In the genomic region with DNA sequence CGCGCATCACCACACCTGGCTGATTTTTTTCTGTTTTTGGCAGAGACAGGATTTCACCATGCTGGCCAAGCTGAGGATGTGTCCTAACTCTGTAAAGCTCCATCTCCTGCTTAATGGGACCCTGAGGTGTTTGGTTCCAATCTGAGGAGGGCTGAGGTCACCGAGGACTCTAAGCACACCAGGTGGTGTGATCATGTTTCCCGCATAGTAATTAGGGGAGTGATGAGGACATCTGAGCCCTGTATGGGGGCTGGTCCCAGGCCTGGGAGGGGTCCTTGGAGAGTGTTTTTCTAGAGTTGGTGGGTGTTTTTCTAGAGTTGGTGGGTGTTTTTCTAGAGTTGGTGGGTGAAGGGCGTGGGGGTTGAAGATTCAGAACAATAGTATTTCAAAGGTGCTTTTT, we compare ENCODE assay signal across 12 cellular contexts. TPM values are rescaled to one million over a fixed set of nuclear protein-coding genes. Genes with fewer than 3 reads are reported as not detected.
DNase-seq lines count a peak whose midpoint lies in the region; TF ChIP-seq lines count a peak whose summit lies in the region.
"Had no signal": no experiment of that assay in that cellular context is flagged by ENCODE, and none has a peak within 500 bp of the region (broad histone marks: within the 10 kb centered on the region; RNA-seq: fewer than 3 reads in every experiment).

No MANE protein-coding gene starts in this region.

- H3K9me3 Mint-ChIP-seq in brain = peaks cover 0 to 4% (median 0%) of the 10 kb centered on the region in 5 experiments
- H3K9me3 Mint-ChIP-seq: natural killer cell treated with Interleukin-12 subunit alpha and Interleukin-12 subunit beta and Interleukin-15 and Interleukin-18, amount 100 ng/mL, for 72 hours had no signal

- peaks cover 15% of the 10 kb centered on the region for H3K27me3 Mint-ChIP-seq in brain

- H3K9ac ChIP-seq in trophoblast cell (ENCODE audit: low read length) = peak overlapping the region; percentile 31

- peak overlapping the region; percentile 87 for H2BK120ac ChIP-seq in trophoblast cell (ENCODE audit: insufficient read depth, low read length, poor library complexity)

- in situ Hi-C loops in GM13976 (cut with MboI; ENCODE audit: low sequenced_read_pairs, unreplicated experiment) = no loop called here

- peak overlapping the region; percentile 65 for H4K8ac ChIP-seq in trophoblast cell (ENCODE audit: low read depth, low read length)

- H3K79me1 ChIP-seq in trophoblast cell (ENCODE audit: low read length) = peaks cover 41% of the 10 kb centered on the region

- H2BK5ac ChIP-seq in trophoblast cell (ENCODE audit: low read depth, low read length, poor library complexity) = peak overlapping the region; percentile 58

- peaks cover 10 to 12% of the 10 kb centered on the region in 2 experiments for H3K36me3 ChIP-seq in trophoblast cell (ENCODE audit: control insufficient read depth in 1 of 2, insufficient read depth in 2 of 2, low read length in 2 of 2)
- H3K36me3 ChIP-seq: SJCRH30 had no signal

- H3K18ac ChIP-seq in trophoblast cell (ENCODE audit: low read length) = peak overlapping the region; percentile 4

- H3K27ac Mint-ChIP-seq in brain = peak overlapping the region in 4 of 5 experiments; percentile 69 to 98 (median 97)
- H3K27ac Mint-ChIP-seq: natural killer cell treated with Interleukin-12 subunit alpha and Interleukin-12 subunit beta and Interleukin-15 and Interleukin-18, amount 100 ng/mL, for 72 hours had no signal

- peak; percentile 26 for DNase-seq in GM13976 (ENCODE audit: low spot score)
- DNase-seq in NCI-H2029 treated with DMSO at 0.1 percent for 48 hours (lab: John Stamatoyannopoulos, UW) = peak; percentile 80
- DNase-seq in trophoblast cell = peak; percentile 85 to 94
- DNase-seq in T-helper 9 cell = no peak
- DNase-seq in stimulated activated CD4-positive, alpha-beta T cell treated with anti-CD3 and anti-CD28 coated beads, Interleukin-4, amount 100 ng/mL, for 4 hours = no peak
- no peak for DNase-seq in SW 1271 (lab: John Stamatoyannopoulos, UW)
- no peak for DNase-seq in stimulated activated CD4-positive, alpha-beta T cell treated with anti-CD3 and anti-CD28 coated beads, Interleukin-2, amount 100 ng/mL, for 24 hours
- DNase-seq: activated CD4-positive, alpha-beta T cell treated with anti-CD3 and anti-CD28 coated beads, Interleukin-2, amount 50 U/mL, for 1 hour; effector CD8-positive, alpha-beta T cell had no signal

- no peak overlapping the region for H3K14ac ChIP-seq in trophoblast cell (ENCODE audit: low read length)

- H4K91ac ChIP-seq in trophoblast cell (ENCODE audit: low read depth, low read length) = peak overlapping the region; percentile 96

- peak overlapping the region; percentile 39 for H2AFZ ChIP-seq in trophoblast cell (ENCODE audit: insufficient read depth, low read length, poor library complexity)

- no peak overlapping the region for H3K4me2 ChIP-seq in trophoblast cell (ENCODE audit: low read length)

- H3K4ac ChIP-seq in trophoblast cell (ENCODE audit: low read depth, low read length) = no peak overlapping the region

- peaks cover 2% of the 10 kb centered on the region for H3K36me3 Mint-ChIP-seq in brain
- H3K36me3 Mint-ChIP-seq: natural killer cell treated with Interleukin-12 subunit alpha and Interleukin-12 subunit beta and Interleukin-15 and Interleukin-18, amount 100 ng/mL, for 72 hours had no signal

- no CpG with 5 or more reads among the region's 5 CpGs for WGBS in trophoblast cell (ENCODE audit: extremely low coverage, insufficient coverage, insufficient read length)

- H3K4me1 ChIP-seq in trophoblast cell (ENCODE audit: control insufficient read depth in 1 of 2, insufficient read depth in 2 of 2, low read length in 2 of 2) = peaks cover 42 to 49% of the 10 kb centered on the region in 2 experiments

- H2AK5ac ChIP-seq in trophoblast cell (ENCODE audit: low read length) = peak overlapping the region; percentile 7

- H3K4me1 Mint-ChIP-seq in brain = peaks cover 54% of the 10 kb centered on the region

- peak overlapping the region; percentile 76 for H2BK12ac ChIP-seq in trophoblast cell (ENCODE audit: low read length)

- no peak for TF ChIP-seq CTCF in GM13976 (IDR thresholded peaks at IDR 0.05; ENCODE audit: borderline replicate concordance, control extremely low read depth, extremely low read depth, insufficient read depth, missing control alignments)
- TF ChIP-seq CTCF in brain (conservative IDR thresholded peaks at IDR 0.05) = no peak

- no peaks in the 10 kb centered on the region for H3K9me3 ChIP-seq in trophoblast cell (ENCODE audit: insufficient read depth, low read depth, low read length)
- H3K9me3 ChIP-seq: SJCRH30 had no signal

- H3K4me3 ChIP-seq in trophoblast cell (ENCODE audit: low read depth, low read length) = no peak overlapping the region
- H3K4me3 ChIP-seq: SJCRH30 had no signal

- H3K27ac ChIP-seq in trophoblast cell (ENCODE audit: low read depth, low read length) = peak overlapping the region; percentile 92
- H3K27ac ChIP-seq: SJCRH30 had no signal

- H3K79me2 ChIP-seq in trophoblast cell (ENCODE audit: control insufficient read depth, insufficient read depth, low read length, poor library complexity) = peaks cover 13% of the 10 kb centered on the region

- peak overlapping the region in 3 of 5 experiments; percentile 49 to 59 (median 54) for H3K4me3 Mint-ChIP-seq in brain
- H3K4me3 Mint-ChIP-seq: natural killer cell treated with Interleukin-12 subunit alpha and Interleukin-12 subunit beta and Interleukin-15 and Interleukin-18, amount 100 ng/mL, for 72 hours had no signal

- no peak overlapping the region for H4K12ac ChIP-seq in trophoblast cell (ENCODE audit: low read depth, low read length)

- no peak overlapping the region for H3K23ac ChIP-seq in trophoblast cell (ENCODE audit: low read length)

- H3K27me3 ChIP-seq in trophoblast cell (ENCODE audit: insufficient read depth, low read length) = no peaks in the 10 kb centered on the region

RNA-seq across cellular contexts. Expression of gene ABHD11, which starts 3.0 kb away (rescaled TPM):
- 34.4 TPM for polyA plus RNA-seq in brain (ENCODE audit: insufficient read depth, low read depth, low replicate concordance)
- 21.8 and 23.2 TPM in 2 replicates for polyA plus RNA-seq in trophoblast cell (2013)

RNA-seq across cellular contexts. Expression of gene STX1A, which starts 22.1 kb away (rescaled TPM):
- polyA plus RNA-seq in brain (ENCODE audit: insufficient read depth, low read depth, low replicate concordance) = 68.5 TPM
- 6.4 and 6.6 TPM in 2 replicates for polyA plus RNA-seq in trophoblast cell (2013)

RNA-seq across cellular contexts. Expression of gene CLDN3, which starts 28.5 kb away (rescaled TPM):
- polyA plus RNA-seq in brain (ENCODE audit: insufficient read depth, low read depth, low replicate concordance) = 116 TPM
- 7.3 and 7.6 TPM in 2 replicates for polyA plus RNA-seq in trophoblast cell (2013)

RNA-seq across cellular contexts. Expression of gene BUD23, which starts 58.2 kb away (rescaled TPM):
- polyA plus RNA-seq in brain (ENCODE audit: insufficient read depth, low read depth, low replicate concordance) = 72.8 TPM
- polyA plus RNA-seq in trophoblast cell (2013) = 67.3 and 70.4 TPM in 2 replicates

RNA-seq across cellular contexts. Expression of gene DNAJC30, which starts 58.3 kb away (rescaled TPM):
- polyA plus RNA-seq in brain (ENCODE audit: insufficient read depth, low read depth, low replicate concordance) = 10.5 TPM
- polyA plus RNA-seq in trophoblast cell (2013) = 5.4 and 6.0 TPM in 2 replicates

Comparison
In these comparisons a context has a peak if more than half of its experiments do, and no peak if none do; other contexts are left out.
1. DNase-seq: peak in GM13976 (single experiment), NCI-H2029 treated with DMSO at 0.1 percent for 48 hours (single experiment) and trophoblast cell (2 of 2); none in T-helper 9 cell (single experiment), stimulated activated CD4-positive, alpha-beta T cell treated with anti-CD3 and anti-CD28 coated beads, Interleukin-4, amount 100 ng/mL, for 4 hours (0 of 2), SW 1271 (0 of 2) and stimulated activated CD4-positive, alpha-beta T cell treated with anti-CD3 and anti-CD28 coated beads, Interleukin-2, amount 100 ng/mL, for 24 hours (0 of 2).